In the genomic region with DNA sequence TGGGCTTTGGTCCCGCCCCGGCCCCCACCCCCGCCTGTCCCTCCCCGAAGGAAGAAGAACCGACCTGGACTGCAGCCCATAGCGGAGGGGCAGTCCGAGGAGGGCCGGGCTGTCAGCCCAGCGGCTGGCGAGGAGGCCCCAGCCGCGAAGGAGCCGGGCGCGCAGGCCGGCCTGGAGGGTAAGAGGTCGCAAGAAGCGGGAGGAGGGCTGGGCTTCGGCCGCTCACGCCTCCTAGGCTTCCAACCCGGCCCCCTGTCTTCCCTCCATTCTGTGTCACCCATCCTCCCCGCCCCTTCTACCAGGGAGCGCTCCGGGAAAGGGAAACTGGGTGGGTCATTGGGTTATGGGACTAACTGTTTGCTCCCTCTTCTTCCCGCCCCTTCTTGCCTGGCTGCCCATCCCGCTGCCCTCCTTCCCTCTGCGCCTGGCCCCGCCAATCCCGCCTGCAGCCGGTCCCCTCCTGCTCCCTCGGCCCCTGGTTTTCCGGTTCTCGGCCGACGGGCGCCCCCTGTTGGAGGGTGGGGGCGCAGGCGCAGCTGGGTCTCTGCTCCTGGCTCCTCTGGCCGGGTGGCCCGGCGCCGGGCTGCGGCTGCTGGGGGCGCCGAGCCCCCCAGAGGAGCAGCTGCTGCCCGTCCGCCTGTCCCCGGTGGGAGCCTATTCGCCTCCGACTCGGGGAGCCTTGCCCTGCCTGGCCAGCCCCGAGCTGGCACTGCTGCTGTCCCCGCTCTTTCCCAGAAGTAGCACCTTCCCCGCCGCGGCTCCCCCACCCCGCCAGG, we compare ENCODE assay signal across 8 cellular contexts. TPM values are rescaled to one million over a fixed set of nuclear protein-coding genes. Genes with fewer than 3 reads are reported as not detected.
A peak's percentile ranks its signal among the peaks of the same experiment; 100 is the strongest.
DNase-seq lines count a peak whose midpoint lies in the region; ATAC-seq and TF ChIP-seq lines count a peak whose summit lies in the region.

No MANE protein-coding gene starts in this region.

- H3K9ac ChIP-seq in GM23248: peak overlapping the region; percentile 83
- H3K9ac ChIP-seq in neural progenitor cell: no peak overlapping the region

- H3K27me3 Mint-ChIP-seq in neural progenitor cell (ENCODE audit: insufficient read depth, low read depth): peaks cover 7% of the 10 kb centered on the region
- no peaks in the 10 kb centered on the region for H3K27me3 Mint-ChIP-seq in stimulated activated naive CD8-positive, alpha-beta T cell treated with anti-CD3 and anti-CD28 coated beads, Interleukin-15, amount 100 ng/mL, for 72 hours

- H3K4me3 Mint-ChIP-seq in neural progenitor cell: peak overlapping the region; percentile 91
- peak overlapping the region; percentile 90 for H3K4me3 Mint-ChIP-seq in stimulated activated naive CD8-positive, alpha-beta T cell treated with anti-CD3 and anti-CD28 coated beads, Interleukin-15, amount 100 ng/mL, for 72 hours

- H3K27me3 ChIP-seq in GM23248 (replicated peaks; ENCODE audit: insufficient read depth): no peaks in the 10 kb centered on the region
- no peaks in the 10 kb centered on the region for H3K27me3 ChIP-seq in MG63
- H3K27me3 ChIP-seq in SJSA1 (replicated peaks): no peaks in the 10 kb centered on the region
- no peaks in the 10 kb centered on the region for H3K27me3 ChIP-seq in neural progenitor cell

- in situ Hi-C loops in GM23248 (cut with MboI): no loop called here

- peaks cover 21% of the 10 kb centered on the region for H3K36me3 Mint-ChIP-seq in neural progenitor cell

- H3K4me2 ChIP-seq in GM23248 (ENCODE audit: unreplicated experiment) (peak overlapping the region; percentile 99), neural progenitor cell (peak overlapping the region; percentile 87)

- no peaks in the 10 kb centered on the region for H3K9me2 ChIP-seq in GM23248 (ENCODE audit: insufficient read depth)

- no peaks in the 10 kb centered on the region for H3K9me3 Mint-ChIP-seq in neural progenitor cell
- H3K9me3 Mint-ChIP-seq in stimulated activated naive CD8-positive, alpha-beta T cell treated with anti-CD3 and anti-CD28 coated beads, Interleukin-15, amount 100 ng/mL, for 72 hours: no peaks in the 10 kb centered on the region

- H3K9me3 ChIP-seq in GM23248 (ENCODE audit: low read depth) (no peaks in the 10 kb centered on the region), MG63 (no peaks in the 10 kb centered on the region), SJSA1 (replicated peaks) (no peaks in the 10 kb centered on the region; the same call in 1 of the 2 replicates), neural progenitor cell (ENCODE audit: low read depth) (no peaks in the 10 kb centered on the region)

- no peaks in the 10 kb centered on the region for H4K20me1 ChIP-seq in GM23248 (ENCODE audit: insufficient read depth)
- peaks cover 43% of the 10 kb centered on the region for H4K20me1 ChIP-seq in neural progenitor cell (ENCODE audit: low read depth)

- H3K27ac ChIP-seq in GM23248 (peak overlapping the region; percentile 76), SJSA1 (peak overlapping the region; percentile 68), neural progenitor cell (peak overlapping the region; percentile 88)

- H3K36me3 ChIP-seq in GM23248 (ENCODE audit: low read depth): peaks cover 4% of the 10 kb centered on the region; the same call in 1 of the 2 replicates
- peaks cover 41% of the 10 kb centered on the region for H3K36me3 ChIP-seq in MG63
- peaks cover 78% of the 10 kb centered on the region for H3K36me3 ChIP-seq in SJSA1
- no peaks in the 10 kb centered on the region for H3K36me3 ChIP-seq in neural progenitor cell

- ATAC-seq in stimulated activated naive CD8-positive, alpha-beta T cell treated with anti-CD3 and anti-CD28 coated beads, Interleukin-15, amount 100 ng/mL, for 72 hours: peak; percentile 69

- H3K4me3 ChIP-seq in GM23248 (peak overlapping the region; percentile 89), MG63 (peak overlapping the region; percentile 79), SJSA1 (peak overlapping the region; percentile 62), foreskin fibroblast (ENCODE audit: low read depth in 1 of 2, low read length in 2 of 2) (peak overlapping the region; percentile 86 to 96), neural progenitor cell (peak overlapping the region; percentile 82)

- DNase-seq in DMS153 (lab: John Stamatoyannopoulos, UW): peak; percentile 85
- peak; percentile 96 for DNase-seq in GM23248
- peak; percentile 98 for DNase-seq in MG63
- peak; percentile 97 to 98 for DNase-seq in SJSA1 (ENCODE audit: low read depth in 1 of 2, low spot score in 2 of 2)
- peak; percentile 70 to 82 (median 77) for DNase-seq in activated naive CD4-positive, alpha-beta T cell (lab: John Stamatoyannopoulos, UW)
- peak; percentile 97 to 98 for DNase-seq in foreskin fibroblast
- DNase-seq in neural progenitor cell (ENCODE audit: low spot score): peak; percentile 95
- peak; percentile 88 to 91 for DNase-seq in stimulated activated naive CD8-positive, alpha-beta T cell treated with anti-CD3 and anti-CD28 coated beads, Interleukin-15, amount 100 ng/mL, for 72 hours

- H3K27ac Mint-ChIP-seq in neural progenitor cell: no peak overlapping the region
- peak overlapping the region in 1 of 2 donors; percentile 23 for H3K27ac Mint-ChIP-seq in stimulated activated naive CD8-positive, alpha-beta T cell treated with anti-CD3 and anti-CD28 coated beads, Interleukin-15, amount 100 ng/mL, for 72 hours

- H3K4me1 ChIP-seq in GM23248 (ENCODE audit: insufficient read depth): peaks cover 12% of the 10 kb centered on the region
- peaks cover 18% of the 10 kb centered on the region for H3K4me1 ChIP-seq in SJSA1 (replicated peaks)
- peaks cover 19% of the 10 kb centered on the region for H3K4me1 ChIP-seq in neural progenitor cell

- peaks cover 43% of the 10 kb centered on the region for H3K79me2 ChIP-seq in GM23248 (ENCODE audit: insufficient read depth)
- H3K79me2 ChIP-seq in neural progenitor cell (ENCODE audit: low read depth): peaks cover 24% of the 10 kb centered on the region

- peaks cover 39% of the 10 kb centered on the region for H3K4me1 Mint-ChIP-seq in neural progenitor cell
- H3K4me1 Mint-ChIP-seq in stimulated activated naive CD8-positive, alpha-beta T cell treated with anti-CD3 and anti-CD28 coated beads, Interleukin-15, amount 100 ng/mL, for 72 hours: peaks cover 67% of the 10 kb centered on the region

- peak; percentile 95 for TF ChIP-seq CTCF in foreskin fibroblast (IDR thresholded peaks at IDR 0.05; ENCODE audit: low read depth, low read length)
- TF ChIP-seq CTCF in neural progenitor cell (IDR thresholded peaks at IDR 0.05): peak; percentile 95

- 1% methylated on average over 36 to 57 of the region's 58 CpGs for WGBS in GM23248 (ENCODE audit: low coverage in 1 of 2, low lambda C conversion rate in 2 of 2, missing lambda C conversion rate in 2 of 2), 2 experiments

- H2AFZ ChIP-seq in GM23248 (peak overlapping the region; percentile 86), neural progenitor cell (replicated peaks) (no peak overlapping the region)

- H3F3A ChIP-seq in GM23248 (ENCODE audit: insufficient read depth) (peaks cover 8% of the 10 kb centered on the region), neural progenitor cell (ENCODE audit: low read depth) (peaks cover 68% of the 10 kb centered on the region)

RNA-seq across cellular contexts. Expression of a gene that starts 2.4 kb away (rescaled TPM):
- 31.9 and 34.4 TPM in 2 replicates for total RNA-seq in GM23248 (2014; rRNA removed; shearing (Covaris generic))
- polyA plus RNA-seq in GM23248 (2016; fragmentation: Nextera tagmentation; extraction: Ambion mirVana): 30.4 and 32.6 TPM in 2 replicates
- total RNA-seq in MG63 (2014; rRNA removed; shearing (Covaris generic); ENCODE audit: low replicate concordance): 22.9 and 27.0 TPM in 2 replicates
- total RNA-seq in SJSA1 (2014; rRNA removed; shearing (Covaris generic)): 39.8 and 40.9 TPM in 2 replicates
- total RNA-seq in neural progenitor cell (ENCODE audit: low replicate concordance): 17.0 and 43.4 TPM in 2 replicates

RNA-seq across cellular contexts. Expression of a gene that starts 14.5 kb away (rescaled TPM):
- 96.3 and 103 TPM in 2 replicates for total RNA-seq in GM23248 (2014; rRNA removed; shearing (Covaris generic))
- polyA plus RNA-seq in GM23248 (2016; fragmentation: Nextera tagmentation; extraction: Ambion mirVana): 106 and 116 TPM in 2 replicates
- total RNA-seq in MG63 (2014; rRNA removed; shearing (Covaris generic); ENCODE audit: low replicate concordance): 267 and 286 TPM in 2 replicates
- total RNA-seq in SJSA1 (2014; rRNA removed; shearing (Covaris generic)): 205 and 232 TPM in 2 replicates
- total RNA-seq in neural progenitor cell (ENCODE audit: low replicate concordance): 215 and 266 TPM in 2 replicates

RNA-seq across cellular contexts. Expression of a gene that starts 21.9 kb away (rescaled TPM):
- total RNA-seq in GM23248 (2014; rRNA removed; shearing (Covaris generic)): not detected in 2 replicates
- 0.08 TPM in 1 of 2 replicates, not detected in the other for polyA plus RNA-seq in GM23248 (2016; fragmentation: Nextera tagmentation; extraction: Ambion mirVana)
- total RNA-seq in MG63 (2014; rRNA removed; shearing (Covaris generic); ENCODE audit: low replicate concordance): not detected in 2 replicates
- not detected in 2 replicates for total RNA-seq in SJSA1 (2014; rRNA removed; shearing (Covaris generic))
- 0.53 and 0.54 TPM in 2 replicates for total RNA-seq in neural progenitor cell (ENCODE audit: low replicate concordance)

RNA-seq across cellular contexts. Expression of a gene that starts 45.9 kb away (rescaled TPM):
- total RNA-seq in GM23248 (2014; rRNA removed; shearing (Covaris generic)): 0.76 and 1.4 TPM in 2 replicates
- polyA plus RNA-seq in GM23248 (2016; fragmentation: Nextera tagmentation; extraction: Ambion mirVana): 1.6 and 1.9 TPM in 2 replicates
- total RNA-seq in MG63 (2014; rRNA removed; shearing (Covaris generic); ENCODE audit: low replicate concordance): 0.10 and 1.2 TPM in 2 replicates
- 0.97 and 2.5 TPM in 2 replicates for total RNA-seq in SJSA1 (2014; rRNA removed; shearing (Covaris generic))
- total RNA-seq in neural progenitor cell (ENCODE audit: low replicate concordance): 1.9 and 5.9 TPM in 2 replicates

RNA-seq across cellular contexts. Expression of a gene that starts 49.8 kb away (rescaled TPM):
- total RNA-seq in GM23248 (2014; rRNA removed; shearing (Covaris generic)): 16.8 and 24.0 TPM in 2 replicates
- polyA plus RNA-seq in GM23248 (2016; fragmentation: Nextera tagmentation; extraction: Ambion mirVana): 10.2 and 10.4 TPM in 2 replicates
- total RNA-seq in MG63 (2014; rRNA removed; shearing (Covaris generic); ENCODE audit: low replicate concordance): 21.8 and 28.3 TPM in 2 replicates
- total RNA-seq in SJSA1 (2014; rRNA removed; shearing (Covaris generic)): 13.0 and 13.7 TPM in 2 replicates
- total RNA-seq in neural progenitor cell (ENCODE audit: low replicate concordance): 41.7 and 62.2 TPM in 2 replicates

Comparison
In these comparisons a context has a peak if more than half of its experiments do, and no peak if none do; other contexts are left out.
1. Peak in every context shown above with its lines: DNase-seq, ATAC-seq, H3K4me3 ChIP-seq and H3K27ac ChIP-seq.